Comparison of ENCODE assay signal across 1 cellular context in genomic region chr15:90265271-90266060, GRCh38.
TF ChIP-seq lines count a peak whose summit lies in the region.

Gene NGRN (plus strand): TSS chr15:90265672. CDS start chr15:90265713, 41 bp downstream.

TF ChIP-seq in HEK293, 187 proteins besides CTCF, POLR2A, EP300 and RAD21 (continued from another document and continues in another):
- peak; percentile 49 for TF ChIP-seq INSM2 (tag by site-specific recombination; IDR thresholded peaks at IDR 0.05)
- TF ChIP-seq GLIS1 (tag by site-specific recombination; IDR thresholded peaks at IDR 0.05): peak; percentile 84
- no peak; the same call in 1 of the 2 replicates for TF ChIP-seq PBX3 (CRISPR knock-in tag; IDR thresholded peaks at IDR 0.05)
- TF ChIP-seq ZNF280D (tag by site-specific recombination; IDR thresholded peaks at IDR 0.05): 0 out of 2 replicates have a peak, but pooled peaks have one; percentile 10
- TF ChIP-seq KLF1 (tag by site-specific recombination; IDR thresholded peaks at IDR 0.05): peak; percentile 66
- TF ChIP-seq ZNF157 (tag by site-specific recombination; IDR thresholded peaks at IDR 0.05): no peak
- TF ChIP-seq ZBTB1 (tag by site-specific recombination; IDR thresholded peaks at IDR 0.05): no peak
- TF ChIP-seq ZNF670 (tag by site-specific recombination; IDR thresholded peaks at IDR 0.05; ENCODE audit: low read depth): no peak
- TF ChIP-seq ZNF37A (tag by site-specific recombination; IDR thresholded peaks at IDR 0.05): no peak
- TF ChIP-seq ZNF311 (tag by site-specific recombination; IDR thresholded peaks at IDR 0.05; ENCODE audit: borderline replicate concordance): no peak
- peak; percentile 53; the same call in 1 of the 2 replicates for TF ChIP-seq ZNF76 (tag by site-specific recombination; IDR thresholded peaks at IDR 0.05; ENCODE audit: borderline replicate concordance, low read depth)
- TF ChIP-seq ZNF10 (tag by site-specific recombination; IDR thresholded peaks at IDR 0.05): 0 out of 2 replicates have a peak, but pooled peaks have one; percentile 38
- TF ChIP-seq ZNF239 (tag by site-specific recombination; IDR thresholded peaks at IDR 0.05): no peak
- TF ChIP-seq MEIS1 (CRISPR knock-in tag; IDR thresholded peaks at IDR 0.05; ENCODE audit: borderline replicate concordance): no peak
- TF ChIP-seq ZNF558 (tag by site-specific recombination; IDR thresholded peaks at IDR 0.05): no peak
- no peak for TF ChIP-seq OVOL3 (tag by site-specific recombination; IDR thresholded peaks at IDR 0.05)
- TF ChIP-seq ZNF514 (tag by site-specific recombination; IDR thresholded peaks at IDR 0.05): no peak
- no peak for TF ChIP-seq ZNF426 (tag by site-specific recombination; IDR thresholded peaks at IDR 0.05)
- no peak for TF ChIP-seq ZBTB7A (tag by site-specific recombination; IDR thresholded peaks at IDR 0.05; ENCODE audit: low read depth)
- no peak for TF ChIP-seq ZNF302 (tag by site-specific recombination; IDR thresholded peaks at IDR 0.05; ENCODE audit: low read depth)
- TF ChIP-seq SP2 (tag by site-specific recombination; IDR thresholded peaks at IDR 0.05): peak; percentile 93
- 0 out of 2 replicates have a peak, but pooled peaks have one; percentile 10 for TF ChIP-seq FEZF1 (tag by site-specific recombination; IDR thresholded peaks at IDR 0.05)
- no peak for TF ChIP-seq ZNF776 (tag by site-specific recombination; IDR thresholded peaks at IDR 0.05; ENCODE audit: borderline replicate concordance)
- TF ChIP-seq SP7 (tag by site-specific recombination; IDR thresholded peaks at IDR 0.05): peak; percentile 77
- TF ChIP-seq, protein P1, sequence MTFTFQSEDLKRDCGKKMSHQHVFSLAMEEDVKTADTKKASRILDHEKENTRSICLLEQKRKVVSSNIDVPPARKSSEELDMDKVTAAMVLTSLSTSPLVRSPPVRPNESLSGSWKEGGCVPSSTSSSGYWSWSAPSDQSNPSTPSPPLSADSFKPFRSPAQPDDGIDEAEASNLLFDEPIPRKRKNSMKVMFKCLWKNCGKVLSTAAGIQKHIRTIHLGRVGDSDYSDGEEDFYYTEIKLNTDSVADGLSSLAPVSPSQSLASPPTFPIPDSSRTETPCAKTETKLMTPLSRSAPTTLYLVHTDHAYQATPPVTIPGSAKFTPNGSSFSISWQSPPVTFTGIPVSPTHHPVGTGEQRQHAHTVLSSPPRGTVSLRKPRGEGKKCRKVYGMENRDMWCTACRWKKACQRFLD (tag by site-specific recombination; IDR thresholded peaks at IDR 0.05): peak; percentile 81; the same call in 1 of the 2 replicates
- TF ChIP-seq GLI4 (tag by site-specific recombination; IDR thresholded peaks at IDR 0.05): peak; percentile 63; the same call in 1 of the 2 replicates
- TF ChIP-seq AEBP2 (tag by site-specific recombination; IDR thresholded peaks at IDR 0.05; ENCODE audit: borderline replicate concordance): no peak
- TF ChIP-seq ZNF18 (tag by site-specific recombination; IDR thresholded peaks at IDR 0.05): no peak
- TF ChIP-seq ZNF169 (tag by site-specific recombination; IDR thresholded peaks at IDR 0.05): no peak
- TF ChIP-seq ZNF473 (tag by site-specific recombination; IDR thresholded peaks at IDR 0.05): no peak
- TF ChIP-seq ZNF121 (tag by site-specific recombination; IDR thresholded peaks at IDR 0.05): no peak
- no peak for TF ChIP-seq ZNF19 (tag by site-specific recombination; IDR thresholded peaks at IDR 0.05; ENCODE audit: low read depth)
- TF ChIP-seq ZEB2 (tag by site-specific recombination; IDR thresholded peaks at IDR 0.05): peak; percentile 66
- TF ChIP-seq PRDM2 (tag by site-specific recombination; IDR thresholded peaks at IDR 0.05; ENCODE audit: borderline replicate concordance): no peak
- no peak for TF ChIP-seq PRDM1 (tag by site-specific recombination; IDR thresholded peaks at IDR 0.05)
- TF ChIP-seq ZNF114 (tag by site-specific recombination; IDR thresholded peaks at IDR 0.05): no peak
- TF ChIP-seq ZNF132 (tag by site-specific recombination; IDR thresholded peaks at IDR 0.05; ENCODE audit: borderline replicate concordance): no peak
- TF ChIP-seq ZNF610 (tag by site-specific recombination; IDR thresholded peaks at IDR 0.05; ENCODE audit: borderline replicate concordance): no peak; the same call in 1 of the 2 replicates
- TF ChIP-seq, protein P2, sequence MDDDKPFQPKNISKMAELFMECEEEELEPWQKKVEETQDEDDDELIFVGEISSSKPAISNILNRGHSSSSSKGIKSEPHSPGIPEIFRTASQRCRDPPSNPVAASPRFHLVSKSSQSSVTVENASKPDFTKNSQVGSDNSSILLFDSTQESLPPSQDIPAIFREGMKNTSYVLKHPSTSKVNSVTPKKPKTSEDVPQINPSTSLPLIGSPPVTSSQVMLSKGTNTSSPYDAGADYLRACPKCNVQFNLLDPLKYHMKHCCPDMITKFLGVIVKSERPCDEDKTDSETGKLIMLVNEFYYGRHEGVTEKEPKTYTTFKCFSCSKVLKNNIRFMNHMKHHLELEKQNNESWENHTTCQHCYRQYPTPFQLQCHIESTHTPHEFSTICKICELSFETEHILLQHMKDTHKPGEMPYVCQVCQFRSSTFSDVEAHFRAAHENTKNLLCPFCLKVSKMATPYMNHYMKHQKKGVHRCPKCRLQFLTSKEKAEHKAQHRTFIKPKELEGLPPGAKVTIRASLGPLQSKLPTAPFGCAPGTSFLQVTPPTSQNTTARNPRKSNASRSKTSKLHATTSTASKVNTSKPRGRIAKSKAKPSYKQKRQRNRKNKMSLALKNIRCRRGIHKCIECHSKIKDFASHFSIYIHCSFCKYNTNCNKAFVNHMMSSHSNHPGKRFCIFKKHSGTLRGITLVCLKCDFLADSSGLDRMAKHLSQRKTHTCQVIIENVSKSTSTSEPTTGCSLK (tag by site-specific recombination; IDR thresholded peaks at IDR 0.05): no peak
